ENCODE assay signal across 34 cellular contexts in genomic region chr1:236779312-236779711, GRCh38.
"Had no signal": no experiment of that assay in that cellular context is flagged by ENCODE, and none has a peak within 500 bp of the region (broad histone marks: within the 10 kb centered on the region; RNA-seq: fewer than 3 reads in every experiment).

No MANE protein-coding gene starts in this region.

- H3K36me3 ChIP-seq: adrenal gland, brain microvascular endothelial cell, breast epithelium, WERI-Rb-1 had no signal

- DNase-seq: activated B cell treated with CpG ODN at 0.5 μM for 24 hours; activated CD4-positive, alpha-beta memory T cell treated with anti-CD3 and anti-CD28 coated beads for 36 hours; activated CD4-positive, alpha-beta T cell treated with anti-CD3 and anti-CD28 coated beads for 4 hours; activated CD4-positive, alpha-beta T cell treated with anti-CD3 and anti-CD28 coated beads, Interleukin-2, amount 10 ng/mL, durations not matched to agents 24 days and 14 days; activated CD4-positive, alpha-beta T cell treated with anti-CD3 and anti-CD28 coated beads, Interleukin-2, amount 50 U/mL, for 1 hour; activated CD4-positive, alpha-beta T cell treated with anti-CD3 and anti-CD28 coated beads, Interleukin-2, amount 50 U/mL, for 4 hours; activated CD4-positive, CD25-positive, alpha-beta regulatory T cell treated with anti-CD3 and anti-CD28 coated beads, Interleukin-2, amount 50 U/mL, for 72 hours; activated CD8-positive, alpha-beta memory T cell treated with anti-CD3 and anti-CD28 coated beads, Interleukin-2, amount 50 U/mL, for 4 hours; activated CD8-positive, alpha-beta T cell treated with anti-CD3 and anti-CD28 coated beads for 36 hours; activated effector memory CD4-positive, alpha-beta T cell treated with Interleukin-2 at 50 U/mL for 16 hours; activated gamma-delta T cell; activated naive CD4-positive, alpha-beta T cell treated with anti-CD3 and anti-CD28 coated beads, Interleukin-2, amount 10 ng/mL, durations not matched to agents 7 days and 5 days; activated naive CD4-positive, alpha-beta T cell treated with Interleukin-2 at 50 U/mL for 16 hours; activated T-cell treated with anti-CD3 and anti-CD28 coated beads for 4 hours; activated T-cell treated with anti-CD3 and anti-CD28 coated beads, Interleukin-2, amount 50 U/mL, for 24 hours; activated T-cell treated with anti-CD3 and anti-CD28 coated beads, Interleukin-2, amount 50 U/mL, for 48 hours; adrenal gland; amniotic stem cell; aorta; body of pancreas; brain microvascular endothelial cell; central memory CD4-positive, alpha-beta T cell; T-helper 1 cell; T-helper 2 cell; T-helper 9 cell; WERI-Rb-1 had no signal

- H3K27ac ChIP-seq: adrenal gland, body of pancreas, brain microvascular endothelial cell, breast epithelium, WERI-Rb-1 had no signal

- H3K4me1 Mint-ChIP-seq: activated B cell treated with CpG ODN at 0.5 μM for 24 hours; activated CD4-positive, alpha-beta T cell treated with anti-CD3 and anti-CD28 coated beads, Interleukin-2, amount 10 ng/mL, durations not matched to agents 24 days and 14 days; activated naive CD4-positive, alpha-beta T cell treated with anti-CD3 and anti-CD28 coated beads, Interleukin-2, amount 10 ng/mL, durations not matched to agents 7 days and 5 days; activated naive CD4-positive, alpha-beta T cell treated with anti-CD3 and anti-CD28 coated beads, Interleukin-2, amount 50 U/mL, for 24 hours had no signal

- ATAC-seq: activated CD8-positive, alpha-beta T cell treated with anti-CD3 and anti-CD28 coated beads for 36 hours; body of pancreas had no signal

- H3K4me3 Mint-ChIP-seq: activated B cell treated with CpG ODN at 0.5 μM for 24 hours; activated CD4-positive, alpha-beta memory T cell treated with anti-CD3 and anti-CD28 coated beads for 36 hours; activated CD4-positive, alpha-beta T cell treated with anti-CD3 and anti-CD28 coated beads, Interleukin-2, amount 10 ng/mL, durations not matched to agents 24 days and 14 days; activated CD8-positive, alpha-beta T cell treated with anti-CD3 and anti-CD28 coated beads for 36 hours; activated naive CD4-positive, alpha-beta T cell treated with anti-CD3 and anti-CD28 coated beads, Interleukin-2, amount 10 ng/mL, durations not matched to agents 7 days and 5 days; activated naive CD4-positive, alpha-beta T cell treated with anti-CD3 and anti-CD28 coated beads, Interleukin-2, amount 50 U/mL, for 24 hours; activated naive CD8-positive, alpha-beta T cell; activated T-cell treated with anti-CD3 and anti-CD28 coated beads, Interleukin-2, amount 50 U/mL, for 24 hours; T-helper 1 cell treated with Interleukin-12 subunit alpha and Interleukin-12 subunit beta and Interleukin-4 antibody, amounts not matched to agents 30 μg/mL and 1 μg/mL, for 36 hours; T-helper 2 cell treated with Interferon-gamma antibody and Interleukin-4, amounts not matched to agents 5 μg/mL and 100 μg/mL, for 36 hours had no signal

- H3K4me1 ChIP-seq: adrenal gland, body of pancreas, breast epithelium had no signal

- H3K27ac Mint-ChIP-seq: activated B cell treated with CpG ODN at 0.5 μM for 24 hours; activated CD4-positive, alpha-beta memory T cell treated with anti-CD3 and anti-CD28 coated beads for 36 hours; activated CD4-positive, alpha-beta T cell treated with anti-CD3 and anti-CD28 coated beads, Interleukin-2, amount 10 ng/mL, durations not matched to agents 24 days and 14 days; activated CD8-positive, alpha-beta T cell treated with anti-CD3 and anti-CD28 coated beads for 36 hours; activated naive CD4-positive, alpha-beta T cell treated with anti-CD3 and anti-CD28 coated beads, Interleukin-2, amount 10 ng/mL, durations not matched to agents 7 days and 5 days; activated naive CD4-positive, alpha-beta T cell treated with anti-CD3 and anti-CD28 coated beads, Interleukin-2, amount 50 U/mL, for 24 hours; activated naive CD8-positive, alpha-beta T cell; activated T-cell treated with anti-CD3 and anti-CD28 coated beads, Interleukin-2, amount 50 U/mL, for 24 hours; activated T-helper 2 cell treated with anti-CD3 and anti-CD28 coated beads, Interferon-gamma antibody, Interleukin-2, Interleukin-4, amounts not matched to agents 10 μg/mL and 5 μg/mL and 100 μg/mL, durations not matched to agents 14 hours and 24 hours and 36 hours; T-helper 1 cell treated with Interleukin-12 subunit alpha and Interleukin-12 subunit beta and Interleukin-4 antibody, amounts not matched to agents 30 μg/mL and 1 μg/mL, for 36 hours; T-helper 2 cell treated with Interferon-gamma antibody and Interleukin-4, amounts not matched to agents 5 μg/mL and 100 μg/mL, for 36 hours had no signal

- H3K27me3 ChIP-seq: adrenal gland, body of pancreas, brain microvascular endothelial cell, breast epithelium had no signal

- FAIRE-seq: astrocyte, colon had no signal

- H3K4me3 ChIP-seq: adrenal gland, body of pancreas, breast epithelium had no signal

- H3K9me3 ChIP-seq: body of pancreas had no signal
